In genomic region chr9:94639045-94639995, GRCh38 we compare ENCODE assay signal across 9 cellular contexts. TPM values are rescaled to one million over a fixed set of nuclear protein-coding genes. Genes with fewer than 3 reads are reported as not detected.
DNase-seq lines count a peak whose midpoint lies in the region; ATAC-seq, FAIRE-seq and TF ChIP-seq lines count a peak whose summit lies in the region.
"Had no signal": no experiment of that assay in that cellular context is flagged by ENCODE, and none has a peak within 500 bp of the region (broad histone marks: within the 10 kb centered on the region; RNA-seq: fewer than 3 reads in every experiment).

FBP1 (minus strand) TSS chr9:94639518; CDS start chr9:94639310, 208 bp downstream.

- peak within 1 kb of the TSS; percentile 92 for H2AFZ ChIP-seq in ACC112 (ENCODE audit: low read length, unreplicated experiment)

- DNase-seq in SIG-M5 (lab: John Stamatoyannopoulos, UW) (peak; percentile 23), astrocyte of the cerebellum (ENCODE audit: low read depth) (no peak), iPS-NIHi11 (ENCODE audit: low spot score) (peak; percentile 67), small intestine (peak; percentile 81), COLO829 (ENCODE audit: low spot score) (no peak)

- no peaks in the 10 kb centered on the region for H3K9me3 ChIP-seq in small intestine (ENCODE audit: control insufficient read depth, low read depth)

- H3K27ac ChIP-seq in ACC112 (ENCODE audit: low read depth, low read length): no peak within 1 kb of the TSS
- H3K27ac ChIP-seq in small intestine (ENCODE audit: low read depth in 1 of 2, low read length in 1 of 2): peak within 1 kb of the TSS; percentile 75 to 78

- no peak for TF ChIP-seq CTCF in astrocyte of the cerebellum (IDR thresholded peaks at IDR 0.05; ENCODE audit: low read depth, low read length, missing control alignments)

- in situ Hi-C loops in astrocyte of the cerebellum (cut with HindIII; ENCODE audit: low sequenced_read_pairs): no loop called here

- H3K36me3 ChIP-seq in ACC112 (ENCODE audit: insufficient read depth, low read length) (no peaks in the 10 kb centered on the region), small intestine (ENCODE audit: control insufficient read depth in 2 of 2, insufficient read depth in 2 of 2, low read length in 2 of 2) (no peaks in the 10 kb centered on the region)

- peak; percentile 63 for ATAC-seq in GM21619 (IDR thresholded peaks at IDR 0.05; ENCODE audit: unreplicated experiment)
- ATAC-seq in GM19397 (IDR thresholded peaks at IDR 0.05; ENCODE audit: unreplicated experiment): no peak

- FAIRE-seq in small intestine (lab: Jason Lieb, UNC): no peak
- FAIRE-seq: G401.6 had no signal

- no peaks in the 10 kb centered on the region for H3K79me2 ChIP-seq in ACC112 (ENCODE audit: control insufficient read depth, insufficient read depth, low read length, unreplicated experiment)

- peaks cover 31% of the 10 kb centered on the region for H3K27me3 ChIP-seq in ACC112 (ENCODE audit: insufficient read depth, low read length)
- H3K27me3 ChIP-seq in small intestine (ENCODE audit: control insufficient read depth in 2 of 2, insufficient read depth in 2 of 2, low read length in 2 of 2): no peaks in the 10 kb centered on the region

- no peaks in the 10 kb centered on the region for H3K4me1 ChIP-seq in ACC112 (ENCODE audit: control insufficient read depth, insufficient read depth, low read length, unreplicated experiment)
- H3K4me1 ChIP-seq in small intestine (ENCODE audit: control insufficient read depth in 2 of 2, insufficient read depth in 1 of 2, low read depth in 1 of 2, low read length in 1 of 2): peaks cover 4 to 9% of the 10 kb centered on the region in 2 donors

- WGBS in small intestine, 3 donors: 0 to 3% (median 2%) methylated on average over 34 to 80 of the region's 80 CpGs

- peak within 1 kb of the TSS; percentile 76 for H3K4me3 ChIP-seq in ACC112 (ENCODE audit: low read depth, low read length)
- peak within 1 kb of the TSS; percentile 40 for H3K4me3 ChIP-seq in astrocyte of the cerebellum (ENCODE audit: low read depth, low read length)
- peak within 1 kb of the TSS; percentile 65 to 76 for H3K4me3 ChIP-seq in small intestine (ENCODE audit: low read depth in 1 of 2, low read length in 2 of 2)

RNA-seq across cellular contexts. Expression of gene FBP1, which starts in this region (rescaled TPM):
- polyA plus RNA-seq in small intestine: 1,000 to 10,000 TPM in 1 of 3 donors, 100 to 1,000 TPM in 2; 113 to 1,158 (median 497) TPM

Comparison
In these comparisons a context has a peak if more than half of its experiments do, and no peak if none do; other contexts are left out.
1. DNase-seq: peak in SIG-M5 (single experiment), iPS-NIHi11 (single experiment) and small intestine (single experiment); none in astrocyte of the cerebellum (single experiment) and COLO829 (single experiment).
2. Peak in every context shown above with its lines, with median percentiles within 50 percentile points of each other: H3K4me3 ChIP-seq.